Comparison of ENCODE assay signal across 26 cellular contexts in the genomic region with DNA sequence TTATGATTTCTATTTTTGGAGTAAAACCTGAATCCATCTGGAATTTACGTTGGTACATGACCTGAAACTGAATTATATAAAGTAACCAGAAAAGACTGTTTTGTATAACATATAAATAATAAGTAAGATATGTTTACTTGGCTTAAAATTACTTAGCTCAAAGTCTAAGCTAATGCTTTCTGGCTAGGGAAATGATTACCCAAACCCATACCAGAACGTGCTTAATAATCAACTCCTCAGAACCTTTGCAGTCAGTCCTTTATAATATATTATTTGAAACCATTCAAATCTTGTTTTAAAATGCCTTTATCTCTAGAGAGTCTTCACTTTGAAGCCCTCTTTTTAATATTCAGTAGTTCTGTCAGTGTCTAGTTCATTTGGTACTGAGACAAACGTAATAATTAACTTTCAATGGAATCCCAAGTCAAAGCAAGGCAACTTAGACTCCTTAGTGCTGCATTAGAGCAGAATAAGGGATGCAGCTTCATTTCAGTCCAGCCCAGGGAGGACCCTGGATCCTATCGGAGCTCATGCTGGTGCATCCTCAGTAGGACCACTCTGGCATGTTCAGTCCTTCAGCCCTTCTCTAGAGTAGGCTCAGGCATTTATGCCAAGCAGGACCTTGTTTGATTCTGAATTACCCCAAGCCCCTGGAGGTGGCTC.
A peak's percentile ranks its signal among the peaks of the same experiment; 100 is the strongest.
DNase-seq lines count a peak whose midpoint lies in the region; ATAC-seq, FAIRE-seq and TF ChIP-seq lines count a peak whose summit lies in the region.
"Had no signal": no experiment of that assay in that cellular context is flagged by ENCODE, and none has a peak within 500 bp of the region (broad histone marks: within the 10 kb centered on the region; RNA-seq: fewer than 3 reads in every experiment).

No MANE protein-coding gene starts in this region.

- H3K36me3 ChIP-seq in liver (ENCODE audit: control insufficient read depth in 4 of 4, insufficient read depth in 3 of 4, low read depth in 1 of 4, low read length in 3 of 4) (no peaks in the 10 kb centered on the region), HepG2 (replicated peaks in 1 of 2; ENCODE audit: control insufficient read depth in 1 of 2, insufficient read depth in 2 of 2, low read length in 2 of 2) (no peaks in the 10 kb centered on the region), tibial nerve (no peaks in the 10 kb centered on the region)
- H3K36me3 ChIP-seq: BE2C; BLaER1 treated with 17β-estradiol and CSF1 and Interleukin-3, amounts not matched to agents 10 nM and 100 nM; HAP-1 had no signal

- H3K27me3 ChIP-seq in liver (ENCODE audit: control insufficient read depth in 4 of 4, insufficient read depth in 4 of 4, low read length in 3 of 4), result no peaks in the 10 kb centered on the region
- no peaks in the 10 kb centered on the region for H3K27me3 ChIP-seq in HepG2 (ENCODE audit: control insufficient read depth in 1 of 2, insufficient read depth in 2 of 2, low read length in 2 of 2)
- H3K27me3 ChIP-seq in tibial nerve, result no peaks in the 10 kb centered on the region
- H3K27me3 ChIP-seq: BE2C; BLaER1 treated with 17β-estradiol and CSF1 and Interleukin-3, amounts not matched to agents 10 nM and 100 nM had no signal

- peaks cover 13% of the 10 kb centered on the region for H3K4me1 Mint-ChIP-seq in nephron
- H3K4me1 Mint-ChIP-seq: CD14-positive monocyte; CD8-positive, alpha-beta memory T cell had no signal

- no TSS peak for BruUV-seq in HepG2 (replicated peaks; lab: Mats Ljungman, UMichigan)

- no peaks in the 10 kb centered on the region for H3K79me2 ChIP-seq in HepG2 (ENCODE audit: insufficient read depth, low read length)

- TF ChIP-seq RAD21 in liver (IDR thresholded peaks at IDR 0.05) (no peak), HepG2 (CRISPR knock-in tag; IDR thresholded peaks at IDR 0.05) (no peak)

- H3K27ac Mint-ChIP-seq in nephron, result peak overlapping the region; percentile 93 to 94 (median 93)
- H3K27ac Mint-ChIP-seq: CD14-positive monocyte; CD4-positive, alpha-beta T cell; CD8-positive, alpha-beta memory T cell; HFFc6 had no signal

- intact Hi-C loops in HepG2 (cut with micrococcal nuclease; ENCODE audit: unreplicated experiment), result no loop called here

- FAIRE-seq in HepG2 (lab: Jason Lieb, UNC), result no peak
- FAIRE-seq: A204.1, D721Med, GM12891, GM18507, H54 had no signal

- DNase-seq in HepG2 (ENCODE audit: low spot score), result no peak
- peak; percentile 61 for DNase-seq in renal cortical epithelial cell (ENCODE audit: low read depth)
- no peak for DNase-seq in epidermal melanocyte (ENCODE audit: insufficient read length, low spot score)
- no peak for DNase-seq in tibial nerve (ENCODE audit: low spot score in 2 of 2)
- DNase-seq in activated naive CD4-positive, alpha-beta T cell treated with Interleukin-2 at 50 U/mL for 16 hours, result no peak
- DNase-seq: AML-193; BE2C; CD4-positive, alpha-beta T cell; CD8-positive, alpha-beta memory T cell; DMS 273 treated with DMSO at 0.1 percent for 48 hours; DMS53; DMS79 treated with DMSO at 0.1 percent for 48 hours; GF-D8; GOT3; HFFc6 had no signal

- H3K9me3 ChIP-seq in liver (ENCODE audit: control insufficient read depth in 4 of 4, low read length in 3 of 4) (no peaks in the 10 kb centered on the region), HepG2 (ENCODE audit: low read length) (no peaks in the 10 kb centered on the region), tibial nerve (no peaks in the 10 kb centered on the region)
- H3K9me3 ChIP-seq: BE2C; BLaER1 treated with 17β-estradiol and CSF1 and Interleukin-3, amounts not matched to agents 10 nM and 100 nM; HAP-1 had no signal

- H3K27me3 Mint-ChIP-seq in nephron (ENCODE audit: low read depth), result peaks cover 9% of the 10 kb centered on the region
- H3K27me3 Mint-ChIP-seq: CD4-positive, alpha-beta T cell; CD8-positive, alpha-beta memory T cell had no signal

- CTCF ChIA-PET in HepG2 (lab: Yijun Ruan, JAX; ENCODE audit: low intra/inter-chr PET ratio, low total read pairs), result no interaction called here

- H3K27ac ChIP-seq in liver (ENCODE audit: low read depth in 1 of 2, low read length in 2 of 2), result no peak overlapping the region
- H3K27ac ChIP-seq in HepG2 (ENCODE audit: extremely low read length, insufficient read depth, low read length), result no peak overlapping the region
- no peak overlapping the region for H3K27ac ChIP-seq in tibial nerve
- H3K27ac ChIP-seq: 22Rv1; BLaER1 treated with 17β-estradiol and CSF1 and Interleukin-3, amounts not matched to agents 10 nM and 100 nM had no signal

- in situ Hi-C loops in HepG2 (cut with HindIII; ENCODE audit: extremely low pct_ligation_motif_present, low pct_unique_long_range_greater_than_20kb), result no loop called here

- no peak overlapping the region for H3K9ac ChIP-seq in liver (ENCODE audit: low read depth in 1 of 2, low read length in 2 of 2)
- no peak overlapping the region for H3K9ac ChIP-seq in HepG2 (ENCODE audit: insufficient read depth, low read depth, low read length)
- H3K9ac ChIP-seq: BLaER1 treated with 17β-estradiol and CSF1 and Interleukin-3, amounts not matched to agents 10 nM and 100 nM had no signal

- no peak for ATAC-seq in HepG2

- TF ChIP-seq CTCF in liver (IDR thresholded peaks at IDR 0.05; ENCODE audit: low read depth, low read length, missing input control) (no peak), HepG2 (CRISPR knock-in tag; IDR thresholded peaks at IDR 0.05) (no peak), nephron (IDR thresholded peaks at IDR 0.05; ENCODE audit: unreplicated experiment in 3 of 3) (no peak), tibial nerve (IDR thresholded peaks at IDR 0.05) (no peak)

- TF ChIP-seq EP300 in HepG2 (IDR thresholded peaks at IDR 0.05; ENCODE audit: low read depth in 2 of 2, low read length in 2 of 2), result no peak
- TF ChIP-seq EP300 in HepG2 (CRISPR knock-in tag; IDR thresholded peaks at IDR 0.05; ENCODE audit: borderline replicate concordance), result no peak
- no peak for TF ChIP-seq EP300 in tibial nerve (IDR thresholded peaks at IDR 0.05)

- no peak overlapping the region for H3K4me2 ChIP-seq in HepG2 (ENCODE audit: low read depth, low read length)
- H3K4me2 ChIP-seq: BLaER1 treated with 17β-estradiol and CSF1 and Interleukin-3, amounts not matched to agents 10 nM and 100 nM had no signal

- TF ChIP-seq POLR2A in HepG2 (IDR thresholded peaks at IDR 0.05; ENCODE audit: insufficient read depth in 1 of 2, low read depth in 2 of 2, low read length in 2 of 2) (no peak), tibial nerve (IDR thresholded peaks at IDR 0.05) (no peak)

- H3K4me3 Mint-ChIP-seq in nephron, result peak overlapping the region in 1 of 3 experiments; percentile 21
- H3K4me3 Mint-ChIP-seq: CD14-positive monocyte; CD4-positive, alpha-beta T cell; CD8-positive, alpha-beta memory T cell; HFFc6 had no signal

- POLR2A ChIA-PET in HepG2 (lab: Yijun Ruan, JAX), result no interaction called here

- WGBS in liver, result 50% methylated on average over 4 of the region's 4 CpGs
- 4% methylated on average over 4 of the region's 4 CpGs for WGBS in HepG2 (ENCODE audit: low lambda C conversion rate)
- WGBS in tibial nerve, 2 donors, result 84 to 91% methylated on average over 4 of the region's 4 CpGs

- no peak overlapping the region for H3K4me3 ChIP-seq in liver (ENCODE audit: low read depth in 1 of 3, low read length in 3 of 3)
- no peak overlapping the region for H3K4me3 ChIP-seq in HepG2 (replicated peaks in 1 of 3; ENCODE audit: insufficient read depth in 1 of 3, low read depth in 2 of 3, low read length in 3 of 3)
- no peak overlapping the region for H3K4me3 ChIP-seq in tibial nerve
- H3K4me3 ChIP-seq: BLaER1 treated with 17β-estradiol and CSF1 and Interleukin-3, amounts not matched to agents 10 nM and 100 nM; HAP-1 had no signal

- peaks cover 0 to 16% (median 6%) of the 10 kb centered on the region in 4 donors for H3K4me1 ChIP-seq in liver (ENCODE audit: control insufficient read depth in 4 of 4, insufficient read depth in 4 of 4, low read length in 3 of 4)
- H3K4me1 ChIP-seq in HepG2 (ENCODE audit: insufficient read depth, low read length), result 0 out of 2 replicates have a peak, but pooled peaks cover 5% of the 10 kb centered on the region
- no peaks in the 10 kb centered on the region for H3K4me1 ChIP-seq in tibial nerve
- H3K4me1 ChIP-seq: BE2C; BLaER1 treated with 17β-estradiol and CSF1 and Interleukin-3, amounts not matched to agents 10 nM and 100 nM had no signal

- peaks cover 21% of the 10 kb centered on the region for H3K36me3 Mint-ChIP-seq in nephron (ENCODE audit: low read depth)
- H3K36me3 Mint-ChIP-seq: CD14-positive monocyte; CD8-positive, alpha-beta memory T cell had no signal

- no peaks in the 10 kb centered on the region for H4K20me1 ChIP-seq in HepG2 (ENCODE audit: insufficient read depth, low read length)
- H4K20me1 ChIP-seq: BLaER1 treated with 17β-estradiol and CSF1 and Interleukin-3, amounts not matched to agents 10 nM and 100 nM had no signal

- no peak overlapping the region for H2AFZ ChIP-seq in HepG2 (ENCODE audit: low read length)

- H3K9me3 Mint-ChIP-seq in nephron, result no peaks in the 10 kb centered on the region
- H3K9me3 Mint-ChIP-seq: CD4-positive, alpha-beta T cell; HFFc6 had no signal

TF ChIP-seq in liver, 16 proteins besides CTCF, POLR2A, EP300 and RAD21:
- TF ChIP-seq HNF4A (conservative IDR thresholded peaks at IDR 0.05) (peak; percentile 49 to 52), NR2F2 (IDR thresholded peaks at IDR 0.05) (no peak), SP1 (IDR thresholded peaks at IDR 0.05) (peak; percentile 14)

TF ChIP-seq in HepG2, 621 proteins besides CTCF, POLR2A, EP300 and RAD21 (continues in another document):
- no peak for TF ChIP-seq ZEB1 (IDR thresholded peaks at IDR 0.05; ENCODE audit: insufficient replicate concordance, low read depth)
- no peak for TF ChIP-seq FOXO1 (CRISPR knock-in tag; IDR thresholded peaks at IDR 0.05)
- TF ChIP-seq PCBP2 (optimal IDR thresholded peaks at IDR 0.05; ENCODE audit: low read depth, low read length, poor library complexity, severe bottlenecking), result no peak
- TF ChIP-seq PHF5A (CRISPR knock-in tag; IDR thresholded peaks at IDR 0.05; ENCODE audit: low read depth, unreplicated experiment), result no peak
- no peak for TF ChIP-seq BRF2 (CRISPR knock-in tag; IDR thresholded peaks at IDR 0.05)
- no peak for TF ChIP-seq ZC3H4 (CRISPR knock-in tag; IDR thresholded peaks at IDR 0.05; ENCODE audit: borderline replicate concordance)
- TF ChIP-seq ZNF577 (CRISPR knock-in tag; IDR thresholded peaks at IDR 0.05; ENCODE audit: borderline replicate concordance, low read depth), result no peak
- TF ChIP-seq ZNF737 (CRISPR knock-in tag; IDR thresholded peaks at IDR 0.05; ENCODE audit: borderline replicate concordance), result no peak
- TF ChIP-seq SP5 (CRISPR knock-in tag; IDR thresholded peaks at IDR 0.05; ENCODE audit: borderline replicate concordance, low read depth), result no peak
- no peak for TF ChIP-seq HOXA9 (CRISPR knock-in tag; IDR thresholded peaks at IDR 0.05; ENCODE audit: borderline replicate concordance)
